Comparison of ENCODE assay signal across 1 cellular context in the genomic region with DNA sequence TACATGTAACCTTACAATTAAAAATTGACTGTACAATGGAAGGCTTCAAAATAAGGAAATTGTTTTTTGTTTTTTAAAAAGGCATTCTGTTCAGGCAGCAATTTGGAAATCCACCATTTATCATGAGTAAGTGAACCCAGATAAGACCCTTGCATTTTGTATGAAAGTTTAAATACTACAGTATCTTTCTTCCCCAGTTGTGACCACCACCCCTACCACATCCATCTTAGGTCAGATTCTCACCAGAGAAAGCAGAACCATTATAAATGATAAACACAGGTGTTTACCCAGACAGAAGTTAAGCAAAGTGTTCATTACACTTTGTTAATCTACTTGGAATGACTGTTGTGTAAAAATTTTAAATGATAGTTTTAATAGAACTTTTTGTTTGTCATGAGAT.
TF ChIP-seq lines count a peak whose summit lies in the region.

No MANE protein-coding gene starts in this region.

TF ChIP-seq in K562, 482 proteins besides CTCF, POLR2A, EP300 and RAD21 (continued from another document):
- TF ChIP-seq, protein P1, sequence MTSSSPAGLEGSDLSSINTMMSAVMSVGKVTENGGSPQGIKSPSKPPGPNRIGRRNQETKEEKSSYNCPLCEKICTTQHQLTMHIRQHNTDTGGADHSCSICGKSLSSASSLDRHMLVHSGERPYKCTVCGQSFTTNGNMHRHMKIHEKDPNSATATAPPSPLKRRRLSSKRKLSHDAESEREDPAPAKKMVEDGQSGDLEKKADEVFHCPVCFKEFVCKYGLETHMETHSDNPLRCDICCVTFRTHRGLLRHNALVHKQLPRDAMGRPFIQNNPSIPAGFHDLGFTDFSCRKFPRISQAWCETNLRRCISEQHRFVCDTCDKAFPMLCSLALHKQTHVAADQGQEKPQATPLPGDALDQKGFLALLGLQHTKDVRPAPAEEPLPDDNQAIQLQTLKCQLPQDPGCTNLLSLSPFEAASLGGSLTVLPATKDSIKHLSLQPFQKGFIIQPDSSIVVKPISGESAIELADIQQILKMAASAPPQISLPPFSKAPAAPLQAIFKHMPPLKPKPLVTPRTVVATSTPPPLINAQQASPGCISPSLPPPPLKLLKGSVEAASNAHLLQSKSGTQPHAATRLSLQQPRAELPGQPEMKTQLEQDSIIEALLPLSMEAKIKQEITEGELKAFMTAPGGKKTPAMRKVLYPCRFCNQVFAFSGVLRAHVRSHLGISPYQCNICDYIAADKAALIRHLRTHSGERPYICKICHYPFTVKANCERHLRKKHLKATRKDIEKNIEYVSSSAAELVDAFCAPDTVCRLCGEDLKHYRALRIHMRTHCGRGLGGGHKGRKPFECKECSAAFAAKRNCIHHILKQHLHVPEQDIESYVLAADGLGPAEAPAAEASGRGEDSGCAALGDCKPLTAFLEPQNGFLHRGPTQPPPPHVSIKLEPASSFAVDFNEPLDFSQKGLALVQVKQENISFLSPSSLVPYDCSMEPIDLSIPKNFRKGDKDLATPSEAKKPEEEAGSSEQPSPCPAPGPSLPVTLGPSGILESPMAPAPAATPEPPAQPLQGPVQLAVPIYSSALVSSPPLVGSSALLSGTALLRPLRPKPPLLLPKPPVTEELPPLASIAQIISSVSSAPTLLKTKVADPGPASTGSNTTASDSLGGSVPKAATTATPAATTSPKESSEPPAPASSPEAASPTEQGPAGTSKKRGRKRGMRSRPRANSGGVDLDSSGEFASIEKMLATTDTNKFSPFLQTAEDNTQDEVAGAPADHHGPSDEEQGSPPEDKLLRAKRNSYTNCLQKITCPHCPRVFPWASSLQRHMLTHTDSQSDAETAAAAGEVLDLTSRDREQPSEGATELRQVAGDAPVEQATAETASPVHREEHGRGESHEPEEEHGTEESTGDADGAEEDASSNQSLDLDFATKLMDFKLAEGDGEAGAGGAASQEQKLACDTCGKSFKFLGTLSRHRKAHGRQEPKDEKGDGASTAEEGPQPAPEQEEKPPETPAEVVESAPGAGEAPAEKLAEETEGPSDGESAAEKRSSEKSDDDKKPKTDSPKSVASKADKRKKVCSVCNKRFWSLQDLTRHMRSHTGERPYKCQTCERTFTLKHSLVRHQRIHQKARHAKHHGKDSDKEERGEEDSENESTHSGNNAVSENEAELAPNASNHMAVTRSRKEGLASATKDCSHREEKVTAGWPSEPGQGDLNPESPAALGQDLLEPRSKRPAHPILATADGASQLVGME (CRISPR knock-in tag; IDR thresholded peaks at IDR 0.05) = no peak
- TF ChIP-seq DMBX1 (CRISPR knock-in tag; IDR thresholded peaks at IDR 0.05; ENCODE audit: borderline replicate concordance) (no peak), ZNF717 (CRISPR knock-in tag; IDR thresholded peaks at IDR 0.05) (no peak), RCOR1 (IDR thresholded peaks at IDR 0.05; ENCODE audit: borderline replicate concordance in 1 of 2, low read depth in 2 of 2, low read length in 2 of 2) (0 out of 4 replicates have a peak, but pooled peaks of 1 of the 2 experiments have one; percentile 11), TCF7 (IDR thresholded peaks at IDR 0.05; ENCODE audit: borderline replicate concordance) (no peak), DACH1 (IDR thresholded peaks at IDR 0.05; ENCODE audit: partially characterized antibody) (no peak), RBM22 (IDR thresholded peaks at IDR 0.05; ENCODE audit: low read depth, low read length, poor library complexity, severe bottlenecking) (no peak)
- TF ChIP-seq, protein P2, sequence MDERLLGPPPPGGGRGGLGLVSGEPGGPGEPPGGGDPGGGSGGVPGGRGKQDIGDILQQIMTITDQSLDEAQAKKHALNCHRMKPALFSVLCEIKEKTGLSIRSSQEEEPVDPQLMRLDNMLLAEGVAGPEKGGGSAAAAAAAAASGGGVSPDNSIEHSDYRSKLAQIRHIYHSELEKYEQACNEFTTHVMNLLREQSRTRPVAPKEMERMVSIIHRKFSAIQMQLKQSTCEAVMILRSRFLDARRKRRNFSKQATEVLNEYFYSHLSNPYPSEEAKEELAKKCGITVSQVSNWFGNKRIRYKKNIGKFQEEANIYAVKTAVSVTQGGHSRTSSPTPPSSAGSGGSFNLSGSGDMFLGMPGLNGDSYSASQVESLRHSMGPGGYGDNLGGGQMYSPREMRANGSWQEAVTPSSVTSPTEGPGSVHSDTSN (CRISPR knock-in tag; IDR thresholded peaks at IDR 0.05; ENCODE audit: low read depth) = no peak
- TF ChIP-seq, protein P2 (tag; conservative IDR thresholded peaks at IDR 0.05; ENCODE audit: low read depth) = peak; percentile 23; the same call in 1 of the 2 replicates
- TF ChIP-seq, protein P3, sequence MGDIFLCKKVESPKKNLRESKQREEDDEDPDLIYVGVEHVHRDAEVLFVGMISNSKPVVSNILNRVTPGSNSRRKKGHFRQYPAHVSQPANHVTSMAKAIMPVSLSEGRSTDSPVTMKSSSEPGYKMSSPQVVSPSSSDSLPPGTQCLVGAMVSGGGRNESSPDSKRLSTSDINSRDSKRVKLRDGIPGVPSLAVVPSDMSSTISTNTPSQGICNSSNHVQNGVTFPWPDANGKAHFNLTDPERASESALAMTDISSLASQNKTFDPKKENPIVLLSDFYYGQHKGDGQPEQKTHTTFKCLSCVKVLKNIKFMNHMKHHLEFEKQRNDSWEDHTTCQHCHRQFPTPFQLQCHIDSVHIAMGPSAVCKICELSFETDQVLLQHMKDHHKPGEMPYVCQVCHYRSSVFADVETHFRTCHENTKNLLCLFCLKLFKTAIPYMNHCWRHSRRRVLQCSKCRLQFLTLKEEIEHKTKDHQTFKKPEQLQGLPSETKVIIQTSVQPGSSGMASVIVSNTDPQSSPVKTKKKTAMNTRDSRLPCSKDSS (IDR thresholded peaks at IDR 0.05; ENCODE audit: low read depth, partially characterized antibody) = no peak
- TF ChIP-seq, protein P4, sequence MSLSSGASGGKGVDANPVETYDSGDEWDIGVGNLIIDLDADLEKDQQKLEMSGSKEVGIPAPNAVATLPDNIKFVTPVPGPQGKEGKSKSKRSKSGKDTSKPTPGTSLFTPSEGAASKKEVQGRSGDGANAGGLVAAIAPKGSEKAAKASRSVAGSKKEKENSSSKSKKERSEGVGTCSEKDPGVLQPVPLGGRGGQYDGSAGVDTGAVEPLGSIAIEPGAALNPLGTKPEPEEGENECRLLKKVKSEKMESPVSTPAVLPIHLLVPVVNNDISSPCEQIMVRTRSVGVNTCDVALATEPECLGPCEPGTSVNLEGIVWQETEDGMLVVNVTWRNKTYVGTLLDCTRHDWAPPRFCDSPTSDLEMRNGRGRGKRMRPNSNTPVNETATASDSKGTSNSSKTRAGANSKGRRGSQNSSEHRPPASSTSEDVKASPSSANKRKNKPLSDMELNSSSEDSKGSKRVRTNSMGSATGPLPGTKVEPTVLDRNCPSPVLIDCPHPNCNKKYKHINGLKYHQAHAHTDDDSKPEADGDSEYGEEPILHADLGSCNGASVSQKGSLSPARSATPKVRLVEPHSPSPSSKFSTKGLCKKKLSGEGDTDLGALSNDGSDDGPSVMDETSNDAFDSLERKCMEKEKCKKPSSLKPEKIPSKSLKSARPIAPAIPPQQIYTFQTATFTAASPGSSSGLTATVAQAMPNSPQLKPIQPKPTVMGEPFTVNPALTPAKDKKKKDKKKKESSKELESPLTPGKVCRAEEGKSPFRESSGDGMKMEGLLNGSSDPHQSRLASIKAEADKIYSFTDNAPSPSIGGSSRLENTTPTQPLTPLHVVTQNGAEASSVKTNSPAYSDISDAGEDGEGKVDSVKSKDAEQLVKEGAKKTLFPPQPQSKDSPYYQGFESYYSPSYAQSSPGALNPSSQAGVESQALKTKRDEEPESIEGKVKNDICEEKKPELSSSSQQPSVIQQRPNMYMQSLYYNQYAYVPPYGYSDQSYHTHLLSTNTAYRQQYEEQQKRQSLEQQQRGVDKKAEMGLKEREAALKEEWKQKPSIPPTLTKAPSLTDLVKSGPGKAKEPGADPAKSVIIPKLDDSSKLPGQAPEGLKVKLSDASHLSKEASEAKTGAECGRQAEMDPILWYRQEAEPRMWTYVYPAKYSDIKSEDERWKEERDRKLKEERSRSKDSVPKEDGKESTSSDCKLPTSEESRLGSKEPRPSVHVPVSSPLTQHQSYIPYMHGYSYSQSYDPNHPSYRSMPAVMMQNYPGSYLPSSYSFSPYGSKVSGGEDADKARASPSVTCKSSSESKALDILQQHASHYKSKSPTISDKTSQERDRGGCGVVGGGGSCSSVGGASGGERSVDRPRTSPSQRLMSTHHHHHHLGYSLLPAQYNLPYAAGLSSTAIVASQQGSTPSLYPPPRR (CRISPR knock-in tag; IDR thresholded peaks at IDR 0.05; ENCODE audit: borderline replicate concordance) = no peak
TF ChIP-seq in K562: peak in this region for 11.
